Comparison of ENCODE assay signal across 17 cellular contexts in genomic region chr17:34156741-34157589, GRCh38.
DNase-seq lines count a peak whose midpoint lies in the region; TF ChIP-seq lines count a peak whose summit lies in the region.
"Had no signal": no experiment of that assay in that cellular context is flagged by ENCODE, and none has a peak within 500 bp of the region (broad histone marks: within the 10 kb centered on the region; RNA-seq: fewer than 3 reads in every experiment).

No MANE protein-coding gene starts in this region.

- peak overlapping the region; percentile 94 for H3K4me3 Mint-ChIP-seq in glutamatergic neuron (ENCODE audit: unreplicated experiment)
- peak overlapping the region; percentile 34 for H3K4me3 Mint-ChIP-seq in neural crest cell
- H3K4me3 Mint-ChIP-seq: B cell had no signal

- H3K36me3 Mint-ChIP-seq in glutamatergic neuron (ENCODE audit: unreplicated experiment) (no peaks in the 10 kb centered on the region), neural crest cell (ENCODE audit: low read depth) (no peaks in the 10 kb centered on the region)

- H3K27me3 Mint-ChIP-seq in glutamatergic neuron (ENCODE audit: unreplicated experiment), result peaks cover 1% of the 10 kb centered on the region
- peaks cover 95% of the 10 kb centered on the region for H3K27me3 Mint-ChIP-seq in neural crest cell (ENCODE audit: low read depth)

- DNase-seq in ELF-1 (ENCODE audit: low read depth, low spot score) (peak; percentile 77), NCI-H2227 (lab: John Stamatoyannopoulos, UW; ENCODE audit: unreplicated experiment) (peak; percentile 34), glutamatergic neuron (peak; percentile 58), neural crest cell (ENCODE audit: low read depth, low spot score) (peak; percentile 13), ureter (ENCODE audit: low spot score) (no peak), SIG-M5 treated with dmso at 0.1 percent for 504 hours (lab: John Stamatoyannopoulos, UW; ENCODE audit: unreplicated experiment) (no peak)
- DNase-seq in effector CD8-positive, alpha-beta T cell (lab: John Stamatoyannopoulos, UW), result no peak
- DNase-seq in activated CD4-positive, alpha-beta T cell treated with anti-CD3 and anti-CD28 coated beads for 1 hour, result no peak
- DNase-seq: activated CD4-positive, alpha-beta T cell treated with anti-CD3 and anti-CD28 coated beads for 48 hours; colonic mucosa; DMS53; NCI-H1048; NCI-H510A; Peyer's patch; psoas muscle; uterus had no signal

- H3K27ac Mint-ChIP-seq in glutamatergic neuron (ENCODE audit: unreplicated experiment) (peak overlapping the region; percentile 42), neural crest cell (ENCODE audit: unreplicated experiment) (no peak overlapping the region)
- H3K27ac Mint-ChIP-seq: B cell had no signal

- TF ChIP-seq CTCF in glutamatergic neuron (IDR thresholded peaks at IDR 0.05; ENCODE audit: partially characterized antibody, unreplicated experiment) (no peak), neural crest cell (conservative IDR thresholded peaks at IDR 0.05) (no peak)

- H3K9me3 Mint-ChIP-seq in glutamatergic neuron (ENCODE audit: unreplicated experiment) (peaks cover 2% of the 10 kb centered on the region), neural crest cell (no peaks in the 10 kb centered on the region)

- H3K4me1 Mint-ChIP-seq in glutamatergic neuron (ENCODE audit: low read depth, unreplicated experiment) (peaks cover 37% of the 10 kb centered on the region), neural crest cell (peaks cover 6% of the 10 kb centered on the region)
- H3K4me1 Mint-ChIP-seq: B cell had no signal

Comparison
In these comparisons a context has a peak if more than half of its experiments do, and no peak if none do; other contexts are left out.
1. DNase-seq: peak in ELF-1 (single experiment), NCI-H2227 (single experiment), glutamatergic neuron (single experiment) and neural crest cell (single experiment); none in effector CD8-positive, alpha-beta T cell (single experiment), activated CD4-positive, alpha-beta T cell treated with anti-CD3 and anti-CD28 coated beads for 1 hour (single experiment), ureter (single experiment) and SIG-M5 treated with dmso at 0.1 percent for 504 hours (single experiment).